In genomic region chr6:149895702-149896310, GRCh38 we compare ENCODE assay signal across 1 cellular context.
TF ChIP-seq lines count a peak whose summit lies in the region.

No MANE protein-coding gene starts in this region.

TF ChIP-seq in WTC11, 78 proteins besides CTCF, POLR2A, EP300 and RAD21 (continued from another document):
- TF ChIP-seq, protein P1, sequence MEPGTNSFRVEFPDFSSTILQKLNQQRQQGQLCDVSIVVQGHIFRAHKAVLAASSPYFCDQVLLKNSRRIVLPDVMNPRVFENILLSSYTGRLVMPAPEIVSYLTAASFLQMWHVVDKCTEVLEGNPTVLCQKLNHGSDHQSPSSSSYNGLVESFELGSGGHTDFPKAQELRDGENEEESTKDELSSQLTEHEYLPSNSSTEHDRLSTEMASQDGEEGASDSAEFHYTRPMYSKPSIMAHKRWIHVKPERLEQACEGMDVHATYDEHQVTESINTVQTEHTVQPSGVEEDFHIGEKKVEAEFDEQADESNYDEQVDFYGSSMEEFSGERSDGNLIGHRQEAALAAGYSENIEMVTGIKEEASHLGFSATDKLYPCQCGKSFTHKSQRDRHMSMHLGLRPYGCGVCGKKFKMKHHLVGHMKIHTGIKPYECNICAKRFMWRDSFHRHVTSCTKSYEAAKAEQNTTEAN (CRISPR knock-in tag; IDR thresholded peaks at IDR 0.05), result no peak
